10 cellular contexts compared by ENCODE assay signal in the genomic region with DNA sequence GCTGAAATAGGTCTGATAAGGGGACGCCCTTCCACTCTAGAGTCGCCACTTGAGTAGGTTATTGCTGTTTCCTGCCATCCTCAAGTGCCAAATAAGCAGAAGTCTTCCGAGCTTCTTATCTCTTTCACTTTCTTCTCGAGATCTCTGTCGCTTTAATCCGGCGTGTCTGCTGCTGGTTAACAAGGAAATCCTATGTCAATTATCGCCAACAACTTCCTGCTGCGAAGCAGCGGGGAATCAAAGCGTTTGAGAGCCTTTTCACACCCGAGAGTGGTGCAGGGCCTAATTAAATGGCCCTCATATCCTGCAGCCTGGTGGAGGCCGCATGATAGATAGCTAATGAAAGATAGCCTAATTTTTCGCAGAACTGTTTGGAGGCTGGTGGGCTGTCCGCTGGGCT.
DNase-seq lines count a peak whose midpoint lies in the region; ATAC-seq and TF ChIP-seq lines count a peak whose summit lies in the region.
"Had no signal": no experiment of that assay in that cellular context is flagged by ENCODE, and none has a peak within 500 bp of the region (broad histone marks: within the 10 kb centered on the region; RNA-seq: fewer than 3 reads in every experiment).

No MANE protein-coding gene starts in this region.

- no CpG with 5 or more reads among the region's 15 CpGs for WGBS in neuronal stem cell (ENCODE audit: extremely low coverage in 2 of 2, insufficient read length in 2 of 2, insufficient replicate concordance in 1 of 2), 2 donors

- H3K23ac ChIP-seq in neuronal stem cell (ENCODE audit: low read depth, low read length, poor library complexity) = no peak overlapping the region

- H3F3A ChIP-seq in Loucy (ENCODE audit: low read depth) = no peaks in the 10 kb centered on the region

- H3K9me2 ChIP-seq in Loucy (replicated peaks; ENCODE audit: low read depth, low read length) = no peaks in the 10 kb centered on the region

- no peak for TF ChIP-seq CTCF in Loucy (conservative IDR thresholded peaks at IDR 0.05; ENCODE audit: low read length)

- no peak overlapping the region for H3K14ac ChIP-seq in neuronal stem cell (ENCODE audit: low read length)

- H3K79me1 ChIP-seq in neuronal stem cell (ENCODE audit: low read depth, low read length) = no peaks in the 10 kb centered on the region

- no peak overlapping the region for H3K4ac ChIP-seq in neuronal stem cell (ENCODE audit: low read length)

- H3K9ac ChIP-seq in Loucy (ENCODE audit: low read depth, low read length, poor library complexity, severe bottlenecking) (no peak overlapping the region), neuronal stem cell (ENCODE audit: low read depth, low read length, poor library complexity) (no peak overlapping the region)

- H3K4me1 ChIP-seq in Loucy (ENCODE audit: insufficient read depth, low read length, poor library complexity, severe bottlenecking) = no peaks in the 10 kb centered on the region
- H3K4me1 ChIP-seq in neuronal stem cell (ENCODE audit: control insufficient read depth in 2 of 2, insufficient read depth in 1 of 2, low read depth in 1 of 2, low read length in 2 of 2) = peaks cover 0 to 2% of the 10 kb centered on the region in 2 donors

- DNase-seq in activated naive CD4-positive, alpha-beta T cell treated with anti-CD3 and anti-CD28 coated beads, Interleukin-2, amount 50 U/mL, for 16 hours = peak; percentile 17
- DNase-seq in neuronal stem cell (ENCODE audit: low spot score) = peak; percentile 54
- no peak for DNase-seq in C1 segment of cervical spinal cord (lab: John Stamatoyannopoulos, UW)
- no peak for DNase-seq in pons (ENCODE audit: low spot score)
- no peak for DNase-seq in NCI-H345 treated with DMSO at 0.1 percent for 48 hours (lab: John Stamatoyannopoulos, UW; ENCODE audit: unreplicated experiment)
- DNase-seq: NCI-H1105 treated with DMSO at 0.1 percent for 48 hours, substantia nigra had no signal

- H3K27me3 ChIP-seq in Loucy (ENCODE audit: insufficient read depth, low read length, poor library complexity, severe bottlenecking) (peaks cover 39% of the 10 kb centered on the region), neuronal stem cell (ENCODE audit: control insufficient read depth in 3 of 3, insufficient read depth in 3 of 3, low read depth in 1 of 3, low read length in 3 of 3) (peaks cover 0 to 8% (median 0%) of the 10 kb centered on the region in 3 experiments)

- H3K18ac ChIP-seq in neuronal stem cell (ENCODE audit: low read length) = no peak overlapping the region

- H2AFZ ChIP-seq in Loucy (ENCODE audit: low read length) (peak overlapping the region; percentile 36; the same call in 1 of the 2 replicates), neuronal stem cell (ENCODE audit: low read length) (peak overlapping the region; percentile 11)

- no peak overlapping the region for H2AK5ac ChIP-seq in neuronal stem cell (ENCODE audit: low read depth, low read length)

- peak overlapping the region; percentile 39 for H3K27ac ChIP-seq in neuronal stem cell (replicated peaks; ENCODE audit: low read length)
- H3K27ac ChIP-seq: cardiac muscle cell had no signal

- H3K36me3 ChIP-seq in Loucy (ENCODE audit: insufficient read depth, low read length) (no peaks in the 10 kb centered on the region), neuronal stem cell (replicated peaks in 1 of 2; ENCODE audit: control insufficient read depth in 2 of 2, insufficient read depth in 2 of 2, low read length in 2 of 2) (no peaks in the 10 kb centered on the region)
- H3K36me3 ChIP-seq: cardiac muscle cell had no signal

- H2BK120ac ChIP-seq in neuronal stem cell (ENCODE audit: low read depth, low read length) = no peak overlapping the region

- H3K4me3 ChIP-seq in Loucy (ENCODE audit: low read length, poor library complexity, severe bottlenecking) (peak overlapping the region; percentile 47), neuronal stem cell (ENCODE audit: low read length in 2 of 2) (no peak overlapping the region)
- H3K4me3 ChIP-seq: cardiac muscle cell had no signal

- no peak overlapping the region for H2BK15ac ChIP-seq in neuronal stem cell (ENCODE audit: low read length)

- H2BK5ac ChIP-seq in neuronal stem cell (ENCODE audit: low read length) = no peak overlapping the region

- H3K4me2 ChIP-seq in Loucy (ENCODE audit: low read depth, low read length, poor library complexity, severe bottlenecking) (peak overlapping the region; percentile 53), neuronal stem cell (ENCODE audit: insufficient read depth, low read length, poor library complexity, severe bottlenecking) (no peak overlapping the region)

- H4K91ac ChIP-seq in neuronal stem cell (ENCODE audit: low read depth, low read length, poor library complexity) = no peak overlapping the region

- H3K9me3 ChIP-seq in Loucy (ENCODE audit: insufficient read depth, low read depth, low read length) = no peaks in the 10 kb centered on the region
- H3K9me3 ChIP-seq in neuronal stem cell (replicated peaks in 1 of 2; ENCODE audit: control insufficient read depth in 2 of 2, insufficient read depth in 1 of 2, low read depth in 1 of 2, low read length in 2 of 2) = no peaks in the 10 kb centered on the region

- no peaks in the 10 kb centered on the region for H4K20me1 ChIP-seq in Loucy (ENCODE audit: insufficient read depth, low read length, poor library complexity, severe bottlenecking)

- no peak overlapping the region for H4K8ac ChIP-seq in neuronal stem cell (ENCODE audit: low read depth, low read length)

- H2BK12ac ChIP-seq in neuronal stem cell (ENCODE audit: low read length) = no peak overlapping the region

- H3K79me2 ChIP-seq in Loucy (ENCODE audit: insufficient read depth, low read length) = no peaks in the 10 kb centered on the region

- ATAC-seq in GM19395 (IDR thresholded peaks at IDR 0.05; ENCODE audit: unreplicated experiment) = peak; percentile 85

Comparison
In these comparisons a context has a peak if more than half of its experiments do, and no peak if none do; other contexts are left out.
1. DNase-seq: peak in activated naive CD4-positive, alpha-beta T cell treated with anti-CD3 and anti-CD28 coated beads, Interleukin-2, amount 50 U/mL, for 16 hours (single experiment) and neuronal stem cell (single experiment); none in C1 segment of cervical spinal cord (0 of 14), pons (single experiment) and NCI-H345 treated with DMSO at 0.1 percent for 48 hours (single experiment).